In the genomic region with DNA sequence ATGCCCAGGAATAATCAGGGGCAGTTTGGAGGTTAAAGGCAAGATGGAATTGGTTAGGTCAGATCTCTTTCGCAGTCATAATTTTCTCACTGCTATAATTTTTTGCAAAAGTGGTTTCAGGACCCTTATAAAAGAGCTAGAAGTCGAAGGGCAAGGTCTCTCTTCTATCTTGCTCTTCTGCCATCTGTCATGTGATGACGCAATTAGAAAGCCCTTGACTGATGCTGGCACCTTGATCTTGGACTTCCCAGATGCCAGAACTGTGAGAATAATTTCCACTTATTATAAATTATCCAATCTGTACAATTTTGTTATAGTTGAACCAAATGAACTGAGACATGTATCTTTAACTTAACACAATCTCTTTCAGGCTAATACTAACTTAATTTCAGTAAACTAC, we compare ENCODE assay signal across 2 cellular contexts.
TF ChIP-seq lines count a peak whose summit lies in the region.

No MANE protein-coding gene starts in this region.

TF ChIP-seq in IMR-90, 13 proteins besides CTCF, POLR2A, EP300 and RAD21 (continued from another document):
- TF ChIP-seq NFE2L2 (IDR thresholded peaks at IDR 0.05; ENCODE audit: low read depth, low read length) (no peak), CEBPB (IDR thresholded peaks at IDR 0.05; ENCODE audit: low read depth, low read length) (peak; percentile 53), MXI1 (IDR thresholded peaks at IDR 0.05; ENCODE audit: borderline replicate concordance, low read depth, low read length) (no peak)

TF ChIP-seq in K562, 482 proteins besides CTCF, POLR2A, EP300 and RAD21 (continued from another document):
- TF ChIP-seq, protein P1, sequence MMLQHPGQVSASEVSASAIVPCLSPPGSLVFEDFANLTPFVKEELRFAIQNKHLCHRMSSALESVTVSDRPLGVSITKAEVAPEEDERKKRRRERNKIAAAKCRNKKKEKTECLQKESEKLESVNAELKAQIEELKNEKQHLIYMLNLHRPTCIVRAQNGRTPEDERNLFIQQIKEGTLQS (IDR thresholded peaks at IDR 0.05): peak; percentile 72
- TF ChIP-seq, protein P1 (CRISPR knock-in tag; conservative IDR thresholded peaks at IDR 0.05): no peak
- TF ChIP-seq CEBPG (CRISPR knock-in tag; IDR thresholded peaks at IDR 0.05): no peak
- peak; percentile 39; a peak in 1 of 4 replicates for TF ChIP-seq CEBPG (tag; conservative IDR thresholded peaks at IDR 0.05 in 1 of 2, IDR thresholded peaks at IDR 0.05 in 1 of 2)
- TF ChIP-seq ZNF695 (CRISPR knock-in tag; IDR thresholded peaks at IDR 0.05): no peak
